ENCODE assay signal across 1 cellular context in genomic region chr14:75487155-75487671, GRCh38.
TF ChIP-seq lines count a peak whose summit lies in the region.

No MANE protein-coding gene starts in this region.

TF ChIP-seq in HepG2, 621 proteins besides CTCF, POLR2A, EP300 and RAD21:
- no peak for TF ChIP-seq ZFY (CRISPR knock-in tag; IDR thresholded peaks at IDR 0.05)
- TF ChIP-seq ZNF788 (CRISPR knock-in tag; IDR thresholded peaks at IDR 0.05; ENCODE audit: borderline replicate concordance): no peak
- no peak for TF ChIP-seq ZEB1 (IDR thresholded peaks at IDR 0.05; ENCODE audit: insufficient replicate concordance, low read depth)
- no peak for TF ChIP-seq JUNB (CRISPR knock-in tag; IDR thresholded peaks at IDR 0.05; ENCODE audit: borderline replicate concordance)
- no peak for TF ChIP-seq ZFP36 (IDR thresholded peaks at IDR 0.05; ENCODE audit: borderline replicate concordance, low read depth, low read length, partially characterized antibody)
- no peak for TF ChIP-seq RARA (CRISPR knock-in tag; IDR thresholded peaks at IDR 0.05)
- no peak for TF ChIP-seq ZNF12 (CRISPR knock-in tag; IDR thresholded peaks at IDR 0.05)
- no peak for TF ChIP-seq MZF1 (CRISPR knock-in tag; IDR thresholded peaks at IDR 0.05; ENCODE audit: borderline replicate concordance)
- TF ChIP-seq ATF5 (CRISPR knock-in tag; IDR thresholded peaks at IDR 0.05; ENCODE audit: low read depth): no peak
- TF ChIP-seq ZNF263 (CRISPR knock-in tag; IDR thresholded peaks at IDR 0.05): no peak
- TF ChIP-seq, protein P1, sequence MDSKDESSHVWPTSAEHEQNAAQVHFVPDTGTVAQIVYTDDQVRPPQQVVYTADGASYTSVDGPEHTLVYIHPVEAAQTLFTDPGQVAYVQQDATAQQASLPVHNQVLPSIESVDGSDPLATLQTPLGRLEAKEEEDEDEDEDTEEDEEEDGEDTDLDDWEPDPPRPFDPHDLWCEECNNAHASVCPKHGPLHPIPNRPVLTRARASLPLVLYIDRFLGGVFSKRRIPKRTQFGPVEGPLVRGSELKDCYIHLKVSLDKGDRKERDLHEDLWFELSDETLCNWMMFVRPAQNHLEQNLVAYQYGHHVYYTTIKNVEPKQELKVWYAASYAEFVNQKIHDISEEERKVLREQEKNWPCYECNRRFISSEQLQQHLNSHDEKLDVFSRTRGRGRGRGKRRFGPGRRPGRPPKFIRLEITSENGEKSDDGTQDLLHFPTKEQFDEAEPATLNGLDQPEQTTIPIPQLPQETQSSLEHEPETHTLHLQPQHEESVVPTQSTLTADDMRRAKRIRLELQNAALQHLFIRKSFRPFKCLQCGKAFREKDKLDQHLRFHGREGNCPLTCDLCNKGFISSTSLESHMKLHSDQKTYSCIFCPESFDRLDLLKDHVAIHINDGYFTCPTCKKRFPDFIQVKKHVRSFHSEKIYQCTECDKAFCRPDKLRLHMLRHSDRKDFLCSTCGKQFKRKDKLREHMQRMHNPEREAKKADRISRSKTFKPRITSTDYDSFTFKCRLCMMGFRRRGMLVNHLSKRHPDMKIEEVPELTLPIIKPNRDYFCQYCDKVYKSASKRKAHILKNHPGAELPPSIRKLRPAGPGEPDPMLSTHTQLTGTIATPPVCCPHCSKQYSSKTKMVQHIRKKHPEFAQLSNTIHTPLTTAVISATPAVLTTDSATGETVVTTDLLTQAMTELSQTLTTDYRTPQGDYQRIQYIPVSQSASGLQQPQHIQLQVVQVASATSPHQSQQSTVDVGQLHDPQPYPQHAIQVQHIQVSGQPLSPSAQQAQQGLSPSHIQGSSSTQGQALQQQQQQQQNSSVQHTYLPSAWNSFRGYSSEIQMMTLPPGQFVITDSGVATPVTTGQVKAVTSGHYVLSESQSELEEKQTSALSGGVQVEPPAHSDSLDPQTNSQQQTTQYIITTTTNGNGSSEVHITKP (CRISPR knock-in tag; IDR thresholded peaks at IDR 0.05; ENCODE audit: low read depth): no peak
- TF ChIP-seq PAF1 (CRISPR knock-in tag; IDR thresholded peaks at IDR 0.05): no peak
- no peak for TF ChIP-seq ZNF34 (CRISPR knock-in tag; IDR thresholded peaks at IDR 0.05; ENCODE audit: borderline replicate concordance)
- TF ChIP-seq, protein P2, sequence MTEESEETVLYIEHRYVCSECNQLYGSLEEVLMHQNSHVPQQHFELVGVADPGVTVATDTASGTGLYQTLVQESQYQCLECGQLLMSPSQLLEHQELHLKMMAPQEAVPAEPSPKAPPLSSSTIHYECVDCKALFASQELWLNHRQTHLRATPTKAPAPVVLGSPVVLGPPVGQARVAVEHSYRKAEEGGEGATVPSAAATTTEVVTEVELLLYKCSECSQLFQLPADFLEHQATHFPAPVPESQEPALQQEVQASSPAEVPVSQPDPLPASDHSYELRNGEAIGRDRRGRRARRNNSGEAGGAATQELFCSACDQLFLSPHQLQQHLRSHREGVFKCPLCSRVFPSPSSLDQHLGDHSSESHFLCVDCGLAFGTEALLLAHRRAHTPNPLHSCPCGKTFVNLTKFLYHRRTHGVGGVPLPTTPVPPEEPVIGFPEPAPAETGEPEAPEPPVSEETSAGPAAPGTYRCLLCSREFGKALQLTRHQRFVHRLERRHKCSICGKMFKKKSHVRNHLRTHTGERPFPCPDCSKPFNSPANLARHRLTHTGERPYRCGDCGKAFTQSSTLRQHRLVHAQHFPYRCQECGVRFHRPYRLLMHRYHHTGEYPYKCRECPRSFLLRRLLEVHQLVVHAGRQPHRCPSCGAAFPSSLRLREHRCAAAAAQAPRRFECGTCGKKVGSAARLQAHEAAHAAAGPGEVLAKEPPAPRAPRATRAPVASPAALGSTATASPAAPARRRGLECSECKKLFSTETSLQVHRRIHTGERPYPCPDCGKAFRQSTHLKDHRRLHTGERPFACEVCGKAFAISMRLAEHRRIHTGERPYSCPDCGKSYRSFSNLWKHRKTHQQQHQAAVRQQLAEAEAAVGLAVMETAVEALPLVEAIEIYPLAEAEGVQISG (CRISPR knock-in tag; IDR thresholded peaks at IDR 0.05): no peak
- no peak for TF ChIP-seq ARNT (IDR thresholded peaks at IDR 0.05)
- no peak for TF ChIP-seq FOXA3 (CRISPR knock-in tag; IDR thresholded peaks at IDR 0.05)
- TF ChIP-seq CBX1 (IDR thresholded peaks at IDR 0.05; ENCODE audit: low read depth): no peak
- TF ChIP-seq HNF4A (CRISPR knock-in tag; IDR thresholded peaks at IDR 0.05): no peak
